Comparison of ENCODE assay signal across 24 cellular contexts in genomic region chr12:55686366-55687010, GRCh38. TPM values are rescaled to one million over a fixed set of nuclear protein-coding genes. Genes with fewer than 3 reads are reported as not detected.
"Had no signal": no experiment of that assay in that cellular context is flagged by ENCODE, and none has a peak within 500 bp of the region (broad histone marks: within the 10 kb centered on the region; RNA-seq: fewer than 3 reads in every experiment).

No MANE protein-coding gene starts in this region.

- ATAC-seq: activated CD4-positive, alpha-beta T cell treated with anti-CD3 and anti-CD28 coated beads for 36 hours; activated T-helper 17 cell treated with anti-CD3 and anti-CD28 coated beads, Interleukin-2, amount 50 U/mL, for 72 hours; effector memory CD8-positive, alpha-beta T cell; naive thymus-derived CD8-positive, alpha-beta T cell; pancreas; WTC11 had no signal

- H3K4me3 ChIP-seq: cardiac muscle cell, pancreas, thyroid gland had no signal

- H3K27me3 ChIP-seq: cardiac muscle cell, pancreas, thyroid gland had no signal

- H3K9me3 ChIP-seq: pancreas, thyroid gland had no signal

- H3K36me3 ChIP-seq: pancreas, thyroid gland had no signal

- H3K27ac ChIP-seq: cardiac muscle cell, pancreas, thyroid gland had no signal

- DNase-seq: activated CD4-positive, alpha-beta T cell treated with anti-CD3 and anti-CD28 coated beads for 36 hours; activated CD4-positive, alpha-beta T cell treated with anti-CD3 and anti-CD28 coated beads, Interleukin-2, amount 50 U/mL, for 48 hours; activated naive CD4-positive, alpha-beta T cell; activated naive CD8-positive, alpha-beta T cell treated with anti-CD3 and anti-CD28 coated beads for 36 hours; amniotic stem cell; effector memory CD8-positive, alpha-beta T cell; foreskin melanocyte; head of caudate nucleus; mesenchymal stem cell; naive thymus-derived CD8-positive, alpha-beta T cell; stimulated activated CD4-positive, alpha-beta T cell treated with anti-CD3 and anti-CD28 coated beads, Interleukin-12 subunit alpha, Interleukin-12 subunit beta, amount 100 ng/mL, for 4 hours; stimulated activated CD4-positive, alpha-beta T cell treated with anti-CD3 and anti-CD28 coated beads, Interleukin-1b, Interleukin-23, amount 100 ng/mL, for 48 hours; stimulated activated naive CD4-positive, alpha-beta T cell treated with Interleukin-2 at 50 U/mL for 16 hours; thyroid gland had no signal

RNA-seq across cellular contexts. Expression of gene OR10P1, which starts 49.8 kb away (rescaled TPM):
- total RNA-seq: activated CD4-positive, alpha-beta T cell treated with anti-CD3 and anti-CD28 coated beads for 36 hours; activated naive CD8-positive, alpha-beta T cell treated with anti-CD3 and anti-CD28 coated beads for 36 hours; activated T-helper 17 cell treated with anti-CD3 and anti-CD28 coated beads, Interleukin-2, amount 50 U/mL, for 72 hours; cardiac muscle cell; dermis microvascular lymphatic vessel endothelial cell; kidney epithelial cell; liver; mucosa of gallbladder; naive thymus-derived CD8-positive, alpha-beta T cell; pancreas; subcutaneous adipose tissue; T-helper 2 cell treated with Interferon-gamma antibody and Interleukin-4, amounts not matched to agents 100 ng/mL and 5 ng/mL, for 36 hours; thyroid gland; WTC11 had no signal
- polyA plus RNA-seq: cardiac muscle cell; liver; naive thymus-derived CD8-positive, alpha-beta T cell; pancreas had no signal
